Comparison of ENCODE assay signal across 1 cellular context in the genomic region with DNA sequence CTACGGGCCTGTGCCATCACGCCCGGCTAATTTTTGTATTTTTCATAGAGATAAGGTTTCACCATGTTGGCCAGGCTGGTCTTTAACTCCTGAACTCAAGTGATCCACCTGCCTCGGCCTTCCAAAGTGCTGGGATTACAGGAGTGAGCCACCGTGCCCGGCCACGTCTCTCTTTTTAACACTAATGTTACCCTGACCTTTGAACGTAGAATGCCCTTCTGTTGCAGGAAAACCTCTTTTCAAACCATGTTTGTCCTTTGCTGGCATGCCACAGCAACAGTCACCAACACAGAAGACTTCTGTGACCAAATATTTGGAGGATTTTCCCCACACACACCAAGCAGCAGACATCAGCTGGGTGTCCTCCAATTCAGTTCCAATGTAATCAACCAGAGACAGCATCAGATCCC.
TF ChIP-seq lines count a peak whose summit lies in the region.

No MANE protein-coding gene starts in this region.

TF ChIP-seq in HepG2, 621 proteins besides CTCF, POLR2A, EP300 and RAD21 (continued from another document and continues in another):
- TF ChIP-seq, protein P1, sequence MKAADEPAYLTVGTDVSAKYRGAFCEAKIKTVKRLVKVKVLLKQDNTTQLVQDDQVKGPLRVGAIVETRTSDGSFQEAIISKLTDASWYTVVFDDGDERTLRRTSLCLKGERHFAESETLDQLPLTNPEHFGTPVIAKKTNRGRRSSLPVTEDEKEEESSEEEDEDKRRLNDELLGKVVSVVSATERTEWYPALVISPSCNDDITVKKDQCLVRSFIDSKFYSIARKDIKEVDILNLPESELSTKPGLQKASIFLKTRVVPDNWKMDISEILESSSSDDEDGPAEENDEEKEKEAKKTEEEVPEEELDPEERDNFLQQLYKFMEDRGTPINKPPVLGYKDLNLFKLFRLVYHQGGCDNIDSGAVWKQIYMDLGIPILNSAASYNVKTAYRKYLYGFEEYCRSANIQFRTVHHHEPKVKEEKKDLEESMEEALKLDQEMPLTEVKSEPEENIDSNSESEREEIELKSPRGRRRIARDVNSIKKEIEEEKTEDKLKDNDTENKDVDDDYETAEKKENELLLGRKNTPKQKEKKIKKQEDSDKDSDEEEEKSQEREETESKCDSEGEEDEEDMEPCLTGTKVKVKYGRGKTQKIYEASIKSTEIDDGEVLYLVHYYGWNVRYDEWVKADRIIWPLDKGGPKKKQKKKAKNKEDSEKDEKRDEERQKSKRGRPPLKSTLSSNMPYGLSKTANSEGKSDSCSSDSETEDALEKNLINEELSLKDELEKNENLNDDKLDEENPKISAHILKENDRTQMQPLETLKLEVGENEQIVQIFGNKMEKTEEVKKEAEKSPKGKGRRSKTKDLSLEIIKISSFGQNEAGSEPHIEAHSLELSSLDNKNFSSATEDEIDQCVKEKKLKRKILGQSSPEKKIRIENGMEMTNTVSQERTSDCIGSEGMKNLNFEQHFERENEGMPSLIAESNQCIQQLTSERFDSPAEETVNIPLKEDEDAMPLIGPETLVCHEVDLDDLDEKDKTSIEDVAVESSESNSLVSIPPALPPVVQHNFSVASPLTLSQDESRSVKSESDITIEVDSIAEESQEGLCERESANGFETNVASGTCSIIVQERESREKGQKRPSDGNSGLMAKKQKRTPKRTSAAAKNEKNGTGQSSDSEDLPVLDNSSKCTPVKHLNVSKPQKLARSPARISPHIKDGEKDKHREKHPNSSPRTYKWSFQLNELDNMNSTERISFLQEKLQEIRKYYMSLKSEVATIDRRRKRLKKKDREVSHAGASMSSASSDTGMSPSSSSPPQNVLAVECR (CRISPR knock-in tag; IDR thresholded peaks at IDR 0.05; ENCODE audit: borderline replicate concordance): peak; percentile 52
- TF ChIP-seq TBX3 (IDR thresholded peaks at IDR 0.05; ENCODE audit: borderline replicate concordance) (peak; percentile 39; the same call in 1 of the 2 replicates), KAT8 (CRISPR knock-in tag; IDR thresholded peaks at IDR 0.05) (peak; percentile 51; the same call in 1 of the 2 replicates), SMC3 (IDR thresholded peaks at IDR 0.05; ENCODE audit: low read length) (peak; percentile 27; the same call in 1 of the 2 replicates), TBX2 (CRISPR knock-in tag; IDR thresholded peaks at IDR 0.05; ENCODE audit: borderline replicate concordance) (peak; percentile 72), BRD4 (CRISPR knock-in tag; IDR thresholded peaks at IDR 0.05) (0 out of 2 replicates have a peak, but pooled peaks have one; percentile 48), ZNF101 (CRISPR knock-in tag; IDR thresholded peaks at IDR 0.05; ENCODE audit: borderline replicate concordance, low read depth) (no peak), ZNF790 (CRISPR knock-in tag; IDR thresholded peaks at IDR 0.05; ENCODE audit: borderline replicate concordance) (no peak), TBL1XR1 (IDR thresholded peaks at IDR 0.05; ENCODE audit: borderline replicate concordance, low read length, partially characterized antibody) (peak; percentile 19), KAT7 (CRISPR knock-in tag; IDR thresholded peaks at IDR 0.05; ENCODE audit: borderline replicate concordance) (0 out of 2 replicates have a peak, but pooled peaks have one; percentile 17), SOX13 (IDR thresholded peaks at IDR 0.05) (no peak), SOX13 (CRISPR knock-in tag; conservative IDR thresholded peaks at IDR 0.05 in 1 of 2, IDR thresholded peaks at IDR 0.05 in 1 of 2) (peak in 1 of 2 experiments; percentile 49; a peak in 2 of 4 replicates), ZNF331 (CRISPR knock-in tag; IDR thresholded peaks at IDR 0.05) (peak; percentile 39; the same call in 1 of the 2 replicates), HDAC2 (CRISPR knock-in tag; IDR thresholded peaks at IDR 0.05) (peak; percentile 41; the same call in 1 of the 2 replicates), ESRRA (CRISPR knock-in tag; IDR thresholded peaks at IDR 0.05; ENCODE audit: low read depth) (peak; percentile 62), ZNF7 (CRISPR knock-in tag; IDR thresholded peaks at IDR 0.05) (no peak), JDP2 (CRISPR knock-in tag; IDR thresholded peaks at IDR 0.05; ENCODE audit: borderline replicate concordance) (no peak), ARNT (IDR thresholded peaks at IDR 0.05) (no peak), PCBP1 (IDR thresholded peaks at IDR 0.05; ENCODE audit: borderline replicate concordance, low read depth, low read length) (no peak), SOX5 (CRISPR knock-in tag; IDR thresholded peaks at IDR 0.05; ENCODE audit: borderline replicate concordance) (0 out of 2 replicates have a peak, but pooled peaks have one; percentile 31), MAF1 (CRISPR knock-in tag; IDR thresholded peaks at IDR 0.05; ENCODE audit: borderline replicate concordance) (no peak), TEAD3 (CRISPR knock-in tag; optimal IDR thresholded peaks at IDR 0.05; ENCODE audit: borderline replicate concordance) (peak; percentile 69), BCL6 (CRISPR knock-in tag; IDR thresholded peaks at IDR 0.05) (peak; percentile 37; the same call in 1 of the 2 replicates), CCDC6 (CRISPR knock-in tag; IDR thresholded peaks at IDR 0.05) (0 out of 2 replicates have a peak, but pooled peaks have one; percentile 41), CREM (IDR thresholded peaks at IDR 0.05) (peak; percentile 13; the same call in 1 of the 2 replicates), CREM (CRISPR knock-in tag; IDR thresholded peaks at IDR 0.05) (no peak), YEATS4 (CRISPR knock-in tag; IDR thresholded peaks at IDR 0.05; ENCODE audit: borderline replicate concordance) (0 out of 2 replicates have a peak, but pooled peaks have one; percentile 35), ZNF292 (CRISPR knock-in tag; IDR thresholded peaks at IDR 0.05; ENCODE audit: borderline replicate concordance, low read depth) (peak; percentile 84; the same call in 1 of the 2 replicates), ERF (CRISPR knock-in tag; IDR thresholded peaks at IDR 0.05) (peak; percentile 81), HNRNPUL1 (IDR thresholded peaks at IDR 0.05; ENCODE audit: low read depth, low read length) (no peak), ZNF329 (CRISPR knock-in tag; IDR thresholded peaks at IDR 0.05; ENCODE audit: low read depth) (no peak), ETV5 (CRISPR knock-in tag; IDR thresholded peaks at IDR 0.05; ENCODE audit: borderline replicate concordance) (peak; percentile 15; the same call in 1 of the 2 replicates), NR2F6 (IDR thresholded peaks at IDR 0.05) (no peak; the same call in 1 of the 2 replicates), NR2F6 (CRISPR knock-in tag; IDR thresholded peaks at IDR 0.05) (peak; percentile 82), HNF4A (CRISPR knock-in tag; IDR thresholded peaks at IDR 0.05) (peak; percentile 88), DPF2 (CRISPR knock-in tag; IDR thresholded peaks at IDR 0.05; ENCODE audit: borderline replicate concordance, low read depth) (peak; percentile 52; the same call in 1 of the 2 replicates), ZFP90 (CRISPR knock-in tag; IDR thresholded peaks at IDR 0.05; ENCODE audit: borderline replicate concordance) (no peak), PPARG (CRISPR knock-in tag; conservative IDR thresholded peaks at IDR 0.05) (0 out of 2 replicates have a peak, but pooled peaks have one; percentile 17), ZNF121 (CRISPR knock-in tag; IDR thresholded peaks at IDR 0.05) (no peak)
- TF ChIP-seq, protein P2, sequence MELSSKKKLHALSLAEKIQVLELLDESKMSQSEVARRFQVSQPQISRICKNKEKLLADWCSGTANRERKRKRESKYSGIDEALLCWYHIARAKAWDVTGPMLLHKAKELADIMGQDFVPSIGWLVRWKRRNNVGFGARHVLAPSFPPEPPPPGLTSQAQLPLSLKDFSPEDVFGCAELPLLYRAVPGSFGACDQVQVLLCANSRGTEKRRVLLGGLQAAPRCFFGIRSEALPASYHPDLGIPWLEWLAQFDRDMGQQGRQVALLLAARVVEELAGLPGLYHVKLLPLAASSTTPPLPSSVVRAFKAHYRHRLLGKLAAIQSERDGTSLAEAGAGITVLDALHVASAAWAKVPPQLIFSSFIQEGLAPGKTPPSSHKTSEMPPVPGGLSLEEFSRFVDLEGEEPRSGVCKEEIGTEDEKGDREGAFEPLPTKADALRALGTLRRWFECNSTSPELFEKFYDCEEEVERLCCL (CRISPR knock-in tag; IDR thresholded peaks at IDR 0.05; ENCODE audit: borderline replicate concordance): no peak
- TF ChIP-seq, protein P3, sequence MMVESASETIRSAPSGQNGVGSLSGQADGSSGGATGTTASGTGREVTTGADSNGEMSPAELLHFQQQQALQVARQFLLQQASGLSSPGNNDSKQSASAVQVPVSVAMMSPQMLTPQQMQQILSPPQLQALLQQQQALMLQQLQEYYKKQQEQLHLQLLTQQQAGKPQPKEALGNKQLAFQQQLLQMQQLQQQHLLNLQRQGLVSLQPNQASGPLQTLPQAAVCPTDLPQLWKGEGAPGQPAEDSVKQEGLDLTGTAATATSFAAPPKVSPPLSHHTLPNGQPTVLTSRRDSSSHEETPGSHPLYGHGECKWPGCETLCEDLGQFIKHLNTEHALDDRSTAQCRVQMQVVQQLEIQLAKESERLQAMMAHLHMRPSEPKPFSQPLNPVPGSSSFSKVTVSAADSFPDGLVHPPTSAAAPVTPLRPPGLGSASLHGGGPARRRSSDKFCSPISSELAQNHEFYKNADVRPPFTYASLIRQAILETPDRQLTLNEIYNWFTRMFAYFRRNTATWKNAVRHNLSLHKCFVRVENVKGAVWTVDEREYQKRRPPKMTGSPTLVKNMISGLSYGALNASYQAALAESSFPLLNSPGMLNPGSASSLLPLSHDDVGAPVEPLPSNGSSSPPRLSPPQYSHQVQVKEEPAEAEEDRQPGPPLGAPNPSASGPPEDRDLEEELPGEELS (CRISPR knock-in tag; IDR thresholded peaks at IDR 0.05): peak; percentile 59
- TF ChIP-seq, protein P4, sequence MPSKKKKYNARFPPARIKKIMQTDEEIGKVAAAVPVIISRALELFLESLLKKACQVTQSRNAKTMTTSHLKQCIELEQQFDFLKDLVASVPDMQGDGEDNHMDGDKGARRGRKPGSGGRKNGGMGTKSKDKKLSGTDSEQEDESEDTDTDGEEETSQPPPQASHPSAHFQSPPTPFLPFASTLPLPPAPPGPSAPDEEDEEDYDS (CRISPR knock-in tag; IDR thresholded peaks at IDR 0.05): 0 out of 2 replicates have a peak, but pooled peaks have one; percentile 22
- TF ChIP-seq, protein P5, sequence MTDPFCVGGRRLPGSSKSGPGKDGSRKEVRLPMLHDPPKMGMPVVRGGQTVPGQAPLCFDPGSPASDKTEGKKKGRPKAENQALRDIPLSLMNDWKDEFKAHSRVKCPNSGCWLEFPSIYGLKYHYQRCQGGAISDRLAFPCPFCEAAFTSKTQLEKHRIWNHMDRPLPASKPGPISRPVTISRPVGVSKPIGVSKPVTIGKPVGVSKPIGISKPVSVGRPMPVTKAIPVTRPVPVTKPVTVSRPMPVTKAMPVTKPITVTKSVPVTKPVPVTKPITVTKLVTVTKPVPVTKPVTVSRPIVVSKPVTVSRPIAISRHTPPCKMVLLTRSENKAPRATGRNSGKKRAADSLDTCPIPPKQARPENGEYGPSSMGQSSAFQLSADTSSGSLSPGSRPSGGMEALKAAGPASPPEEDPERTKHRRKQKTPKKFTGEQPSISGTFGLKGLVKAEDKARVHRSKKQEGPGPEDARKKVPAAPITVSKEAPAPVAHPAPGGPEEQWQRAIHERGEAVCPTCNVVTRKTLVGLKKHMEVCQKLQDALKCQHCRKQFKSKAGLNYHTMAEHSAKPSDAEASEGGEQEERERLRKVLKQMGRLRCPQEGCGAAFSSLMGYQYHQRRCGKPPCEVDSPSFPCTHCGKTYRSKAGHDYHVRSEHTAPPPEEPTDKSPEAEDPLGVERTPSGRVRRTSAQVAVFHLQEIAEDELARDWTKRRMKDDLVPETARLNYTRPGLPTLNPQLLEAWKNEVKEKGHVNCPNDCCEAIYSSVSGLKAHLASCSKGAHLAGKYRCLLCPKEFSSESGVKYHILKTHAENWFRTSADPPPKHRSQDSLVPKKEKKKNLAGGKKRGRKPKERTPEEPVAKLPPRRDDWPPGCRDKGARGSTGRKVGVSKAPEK (CRISPR knock-in tag; IDR thresholded peaks at IDR 0.05; ENCODE audit: borderline replicate concordance): no peak
- TF ChIP-seq, protein P6, sequence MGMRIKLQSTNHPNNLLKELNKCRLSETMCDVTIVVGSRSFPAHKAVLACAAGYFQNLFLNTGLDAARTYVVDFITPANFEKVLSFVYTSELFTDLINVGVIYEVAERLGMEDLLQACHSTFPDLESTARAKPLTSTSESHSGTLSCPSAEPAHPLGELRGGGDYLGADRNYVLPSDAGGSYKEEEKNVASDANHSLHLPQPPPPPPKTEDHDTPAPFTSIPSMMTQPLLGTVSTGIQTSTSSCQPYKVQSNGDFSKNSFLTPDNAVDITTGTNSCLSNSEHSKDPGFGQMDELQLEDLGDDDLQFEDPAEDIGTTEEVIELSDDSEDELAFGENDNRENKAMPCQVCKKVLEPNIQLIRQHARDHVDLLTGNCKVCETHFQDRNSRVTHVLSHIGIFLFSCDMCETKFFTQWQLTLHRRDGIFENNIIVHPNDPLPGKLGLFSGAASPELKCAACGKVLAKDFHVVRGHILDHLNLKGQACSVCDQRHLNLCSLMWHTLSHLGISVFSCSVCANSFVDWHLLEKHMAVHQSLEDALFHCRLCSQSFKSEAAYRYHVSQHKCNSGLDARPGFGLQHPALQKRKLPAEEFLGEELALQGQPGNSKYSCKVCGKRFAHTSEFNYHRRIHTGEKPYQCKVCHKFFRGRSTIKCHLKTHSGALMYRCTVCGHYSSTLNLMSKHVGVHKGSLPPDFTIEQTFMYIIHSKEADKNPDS (CRISPR knock-in tag; IDR thresholded peaks at IDR 0.05): no peak
- TF ChIP-seq, protein P7, sequence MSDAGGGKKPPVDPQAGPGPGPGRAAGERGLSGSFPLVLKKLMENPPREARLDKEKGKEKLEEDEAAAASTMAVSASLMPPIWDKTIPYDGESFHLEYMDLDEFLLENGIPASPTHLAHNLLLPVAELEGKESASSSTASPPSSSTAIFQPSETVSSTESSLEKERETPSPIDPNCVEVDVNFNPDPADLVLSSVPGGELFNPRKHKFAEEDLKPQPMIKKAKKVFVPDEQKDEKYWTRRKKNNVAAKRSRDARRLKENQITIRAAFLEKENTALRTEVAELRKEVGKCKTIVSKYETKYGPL (CRISPR knock-in tag; IDR thresholded peaks at IDR 0.05): no peak
- TF ChIP-seq, protein P8, sequence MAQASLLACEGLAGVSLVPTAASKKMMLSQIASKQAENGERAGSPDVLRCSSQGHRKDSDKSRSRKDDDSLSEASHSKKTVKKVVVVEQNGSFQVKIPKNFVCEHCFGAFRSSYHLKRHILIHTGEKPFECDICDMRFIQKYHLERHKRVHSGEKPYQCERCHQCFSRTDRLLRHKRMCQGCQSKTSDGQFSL (CRISPR knock-in tag; IDR thresholded peaks at IDR 0.05): 0 out of 2 replicates have a peak, but pooled peaks have one; percentile 47
- TF ChIP-seq, protein P9, sequence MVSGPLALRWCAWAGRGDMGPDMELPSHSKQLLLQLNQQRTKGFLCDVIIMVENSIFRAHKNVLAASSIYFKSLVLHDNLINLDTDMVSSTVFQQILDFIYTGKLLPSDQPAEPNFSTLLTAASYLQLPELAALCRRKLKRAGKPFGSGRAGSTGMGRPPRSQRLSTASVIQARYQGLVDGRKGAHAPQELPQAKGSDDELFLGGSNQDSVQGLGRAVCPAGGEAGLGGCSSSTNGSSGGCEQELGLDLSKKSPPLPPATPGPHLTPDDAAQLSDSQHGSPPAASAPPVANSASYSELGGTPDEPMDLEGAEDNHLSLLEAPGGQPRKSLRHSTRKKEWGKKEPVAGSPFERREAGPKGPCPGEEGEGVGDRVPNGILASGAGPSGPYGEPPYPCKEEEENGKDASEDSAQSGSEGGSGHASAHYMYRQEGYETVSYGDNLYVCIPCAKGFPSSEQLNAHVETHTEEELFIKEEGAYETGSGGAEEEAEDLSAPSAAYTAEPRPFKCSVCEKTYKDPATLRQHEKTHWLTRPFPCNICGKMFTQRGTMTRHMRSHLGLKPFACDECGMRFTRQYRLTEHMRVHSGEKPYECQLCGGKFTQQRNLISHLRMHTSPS (CRISPR knock-in tag; IDR thresholded peaks at IDR 0.05; ENCODE audit: low read depth): peak; percentile 84
